1 cellular context compared by ENCODE assay signal in genomic region chr2:24515841-24516240, GRCh38.
TF ChIP-seq lines count a peak whose summit lies in the region.

No MANE protein-coding gene starts in this region.

TF ChIP-seq in GM23338, 12 proteins besides CTCF, POLR2A, EP300 and RAD21 (continued from another document):
- TF ChIP-seq, protein P1, sequence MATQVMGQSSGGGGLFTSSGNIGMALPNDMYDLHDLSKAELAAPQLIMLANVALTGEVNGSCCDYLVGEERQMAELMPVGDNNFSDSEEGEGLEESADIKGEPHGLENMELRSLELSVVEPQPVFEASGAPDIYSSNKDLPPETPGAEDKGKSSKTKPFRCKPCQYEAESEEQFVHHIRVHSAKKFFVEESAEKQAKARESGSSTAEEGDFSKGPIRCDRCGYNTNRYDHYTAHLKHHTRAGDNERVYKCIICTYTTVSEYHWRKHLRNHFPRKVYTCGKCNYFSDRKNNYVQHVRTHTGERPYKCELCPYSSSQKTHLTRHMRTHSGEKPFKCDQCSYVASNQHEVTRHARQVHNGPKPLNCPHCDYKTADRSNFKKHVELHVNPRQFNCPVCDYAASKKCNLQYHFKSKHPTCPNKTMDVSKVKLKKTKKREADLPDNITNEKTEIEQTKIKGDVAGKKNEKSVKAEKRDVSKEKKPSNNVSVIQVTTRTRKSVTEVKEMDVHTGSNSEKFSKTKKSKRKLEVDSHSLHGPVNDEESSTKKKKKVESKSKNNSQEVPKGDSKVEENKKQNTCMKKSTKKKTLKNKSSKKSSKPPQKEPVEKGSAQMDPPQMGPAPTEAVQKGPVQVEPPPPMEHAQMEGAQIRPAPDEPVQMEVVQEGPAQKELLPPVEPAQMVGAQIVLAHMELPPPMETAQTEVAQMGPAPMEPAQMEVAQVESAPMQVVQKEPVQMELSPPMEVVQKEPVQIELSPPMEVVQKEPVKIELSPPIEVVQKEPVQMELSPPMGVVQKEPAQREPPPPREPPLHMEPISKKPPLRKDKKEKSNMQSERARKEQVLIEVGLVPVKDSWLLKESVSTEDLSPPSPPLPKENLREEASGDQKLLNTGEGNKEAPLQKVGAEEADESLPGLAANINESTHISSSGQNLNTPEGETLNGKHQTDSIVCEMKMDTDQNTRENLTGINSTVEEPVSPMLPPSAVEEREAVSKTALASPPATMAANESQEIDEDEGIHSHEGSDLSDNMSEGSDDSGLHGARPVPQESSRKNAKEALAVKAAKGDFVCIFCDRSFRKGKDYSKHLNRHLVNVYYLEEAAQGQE (IDR thresholded peaks at IDR 0.05; ENCODE audit: unreplicated experiment), result no peak
